In the genomic region with DNA sequence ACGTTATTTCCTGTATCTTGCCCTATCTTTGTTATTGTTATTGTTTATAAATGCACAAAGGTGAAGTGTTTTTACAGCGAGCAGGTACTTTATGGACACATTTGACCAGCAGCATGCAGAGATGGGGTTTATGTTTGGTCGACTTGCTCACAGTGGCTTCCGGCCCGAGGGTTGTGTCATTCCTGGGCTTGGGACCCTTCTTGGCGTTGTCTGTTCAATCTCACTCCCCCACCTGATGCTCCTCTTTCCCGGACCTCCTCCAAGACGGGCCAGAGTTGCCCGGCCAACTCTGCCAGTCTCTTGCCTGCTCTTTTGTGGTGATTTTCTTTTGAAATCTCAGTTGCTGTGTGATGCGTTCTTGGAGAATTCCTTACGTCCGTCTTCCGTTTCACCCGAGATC, we compare ENCODE assay signal across 34 cellular contexts.
"Had no signal": no experiment of that assay in that cellular context is flagged by ENCODE, and none has a peak within 500 bp of the region (broad histone marks: within the 10 kb centered on the region; RNA-seq: fewer than 3 reads in every experiment).

No MANE protein-coding gene starts in this region.

- H3K4me3 ChIP-seq: gastrocnemius medialis had no signal

- H3K27ac ChIP-seq: brain microvascular endothelial cell, foreskin keratinocyte, gastrocnemius medialis had no signal

- H3K27me3 ChIP-seq: brain microvascular endothelial cell, esophagus muscularis mucosa had no signal

- H3K9me3 ChIP-seq: esophagus muscularis mucosa, gastrocnemius medialis had no signal

- H3K4me1 Mint-ChIP-seq: activated CD4-positive, alpha-beta T cell treated with anti-CD3 and anti-CD28 coated beads for 36 hours; activated CD4-positive, alpha-beta T cell treated with anti-CD3 and anti-CD28 coated beads, Interleukin-2, amount 10 ng/mL, durations not matched to agents 24 days and 14 days; activated CD8-positive, alpha-beta memory T cell treated with anti-CD3 and anti-CD28 coated beads, Interleukin-2, amount 10 ng/mL, durations not matched to agents 7 days and 5 days; T-helper 17 cell had no signal

- H3K36me3 Mint-ChIP-seq: activated CD4-positive, alpha-beta memory T cell treated with anti-CD3 and anti-CD28 coated beads for 36 hours; activated CD8-positive, alpha-beta memory T cell treated with anti-CD3 and anti-CD28 coated beads, Interleukin-2, amount 10 ng/mL, durations not matched to agents 7 days and 5 days; activated naive CD8-positive, alpha-beta T cell had no signal

- FAIRE-seq: astrocyte, bronchial epithelial cell, colon had no signal

- H3K4me3 Mint-ChIP-seq: activated CD4-positive, alpha-beta memory T cell treated with anti-CD3 and anti-CD28 coated beads for 36 hours; activated CD4-positive, alpha-beta T cell treated with anti-CD3 and anti-CD28 coated beads for 36 hours; activated CD4-positive, alpha-beta T cell treated with anti-CD3 and anti-CD28 coated beads, Interleukin-2, amount 10 ng/mL, durations not matched to agents 24 days and 14 days; activated CD8-positive, alpha-beta memory T cell treated with anti-CD3 and anti-CD28 coated beads, Interleukin-2, amount 10 ng/mL, durations not matched to agents 7 days and 5 days; activated CD8-positive, alpha-beta T cell treated with anti-CD3 and anti-CD28 coated beads, Interleukin-2, amount 10 ng/mL, durations not matched to agents 7 days and 5 days; activated naive CD8-positive, alpha-beta T cell; activated T-helper 1 cell treated with anti-CD3 and anti-CD28 coated beads, Interleukin-12 subunit alpha, Interleukin-12 subunit beta, Interleukin-2, Interleukin-4 antibody, amounts not matched to agents 30 ng/mL and 10 ng/mL and 1 ng/mL, durations not matched to agents 14 hours and 24 hours and 36 hours; effector memory CD8-positive, alpha-beta T cell; T-helper 17 cell; T-helper 2 cell treated with Interferon-gamma antibody and Interleukin-4, amounts not matched to agents 5 μg/mL and 100 μg/mL, for 36 hours had no signal

- H3K4me1 ChIP-seq: gastrocnemius medialis had no signal

- DNase-seq: activated CD4-positive, alpha-beta memory T cell treated with anti-CD3 and anti-CD28 coated beads for 36 hours; activated CD4-positive, alpha-beta T cell treated with anti-CD3 and anti-CD28 coated beads for 36 hours; activated CD4-positive, alpha-beta T cell treated with anti-CD3 and anti-CD28 coated beads, Interleukin-2, amount 10 ng/mL, durations not matched to agents 24 days and 14 days; activated CD4-positive, CD25-positive, alpha-beta regulatory T cell; activated CD4-positive, CD25-positive, alpha-beta regulatory T cell treated with anti-CD3 and anti-CD28 coated beads, Interleukin-2, amount 50 U/mL, for 72 hours; activated CD8-positive, alpha-beta memory T cell treated with anti-CD3 and anti-CD28 coated beads, Interleukin-2, amount 10 ng/mL, durations not matched to agents 7 days and 5 days; activated CD8-positive, alpha-beta memory T cell treated with anti-CD3 and anti-CD28 coated beads, Interleukin-2, amount 50 U/mL, for 4 hours; activated CD8-positive, alpha-beta T cell treated with anti-CD3 and anti-CD28 coated beads, Interleukin-2, amount 10 ng/mL, durations not matched to agents 7 days and 5 days; activated effector memory CD4-positive, alpha-beta T cell treated with anti-CD3 and anti-CD28 coated beads, Interleukin-2, amount 50 U/mL, for 16 hours; activated naive CD4-positive, alpha-beta T cell treated with anti-CD3 and anti-CD28 coated beads, Interleukin-2, amount 50 U/mL, for 16 hours; activated T-cell treated with anti-CD3 and anti-CD28 coated beads, Interleukin-2, amount 50 U/mL, for 1 hour; activated T-cell treated with anti-CD3 and anti-CD28 coated beads, Interleukin-2, amount 50 U/mL, for 48 hours; amniotic stem cell; anterior cingulate cortex; brain microvascular endothelial cell; caudate nucleus; cortex of kidney; dermis blood vessel endothelial cell; effector CD4-positive, alpha-beta T cell; effector memory CD8-positive, alpha-beta T cell; erythroblast; foreskin keratinocyte; gastrocnemius medialis; glutamatergic neuron; T-helper 1 cell; T-helper 17 cell had no signal

- H3K9me3 Mint-ChIP-seq: activated CD4-positive, alpha-beta T cell treated with anti-CD3 and anti-CD28 coated beads, Interleukin-2, amount 10 ng/mL, durations not matched to agents 24 days and 14 days; activated T-helper 1 cell treated with anti-CD3 and anti-CD28 coated beads, Interleukin-12 subunit alpha, Interleukin-12 subunit beta, Interleukin-2, Interleukin-4 antibody, amounts not matched to agents 30 ng/mL and 10 ng/mL and 1 ng/mL, durations not matched to agents 14 hours and 24 hours and 36 hours; activated T-helper 2 cell treated with anti-CD3 and anti-CD28 coated beads, Interferon-gamma antibody, Interleukin-2, Interleukin-4, amounts not matched to agents 10 μg/mL and 5 μg/mL and 100 μg/mL, durations not matched to agents 14 hours and 24 hours and 36 hours; effector memory CD8-positive, alpha-beta T cell; T-helper 2 cell treated with Interferon-gamma antibody and Interleukin-4, amounts not matched to agents 5 μg/mL and 100 μg/mL, for 36 hours had no signal

- H3K36me3 ChIP-seq: brain microvascular endothelial cell, esophagus muscularis mucosa, gastrocnemius medialis had no signal

- H3K27ac Mint-ChIP-seq: activated CD4-positive, alpha-beta memory T cell treated with anti-CD3 and anti-CD28 coated beads for 36 hours; activated CD4-positive, alpha-beta T cell treated with anti-CD3 and anti-CD28 coated beads for 36 hours; activated CD4-positive, alpha-beta T cell treated with anti-CD3 and anti-CD28 coated beads, Interleukin-2, amount 10 ng/mL, durations not matched to agents 24 days and 14 days; activated CD8-positive, alpha-beta memory T cell treated with anti-CD3 and anti-CD28 coated beads, Interleukin-2, amount 10 ng/mL, durations not matched to agents 7 days and 5 days; activated CD8-positive, alpha-beta T cell treated with anti-CD3 and anti-CD28 coated beads, Interleukin-2, amount 10 ng/mL, durations not matched to agents 7 days and 5 days; activated naive CD8-positive, alpha-beta T cell; activated T-helper 1 cell treated with anti-CD3 and anti-CD28 coated beads, Interleukin-12 subunit alpha, Interleukin-12 subunit beta, Interleukin-2, Interleukin-4 antibody, amounts not matched to agents 30 ng/mL and 10 ng/mL and 1 ng/mL, durations not matched to agents 14 hours and 24 hours and 36 hours; activated T-helper 2 cell treated with anti-CD3 and anti-CD28 coated beads, Interferon-gamma antibody, Interleukin-2, Interleukin-4, amounts not matched to agents 10 μg/mL and 5 μg/mL and 100 μg/mL, durations not matched to agents 14 hours and 24 hours and 36 hours; effector memory CD8-positive, alpha-beta T cell; T-helper 17 cell; T-helper 2 cell treated with Interferon-gamma antibody and Interleukin-4, amounts not matched to agents 5 μg/mL and 100 μg/mL, for 36 hours had no signal

- ATAC-seq: activated CD4-positive, alpha-beta T cell treated with anti-CD3 and anti-CD28 coated beads for 36 hours; activated CD8-positive, alpha-beta memory T cell treated with anti-CD3 and anti-CD28 coated beads, Interleukin-2, amount 10 ng/mL, durations not matched to agents 7 days and 5 days; activated CD8-positive, alpha-beta T cell treated with anti-CD3 and anti-CD28 coated beads, Interleukin-2, amount 10 ng/mL, durations not matched to agents 7 days and 5 days; effector memory CD8-positive, alpha-beta T cell; foreskin keratinocyte; gastrocnemius medialis; T-helper 17 cell had no signal
